In genomic region chr10:123995461-123996131, GRCh38 we compare ENCODE assay signal across 8 cellular contexts.
DNase-seq lines count a peak whose midpoint lies in the region; ATAC-seq and TF ChIP-seq lines count a peak whose summit lies in the region.

No MANE protein-coding gene starts in this region.

- no peaks in the 10 kb centered on the region for H3K9me3 ChIP-seq in MG63

- no peaks in the 10 kb centered on the region for H3K36me3 ChIP-seq in MG63

- peak; percentile 88 for DNase-seq in AG08396 (ENCODE audit: low spot score)
- peak; percentile 97 for DNase-seq in MG63
- peak; percentile 56 for DNase-seq in amniotic epithelial cell (ENCODE audit: low read depth)
- peak; percentile 73 for DNase-seq in hepatic stellate cell (ENCODE audit: low spot score)
- DNase-seq in retinal pigment epithelial cell (ENCODE audit: low read depth): peak; percentile 28

- peaks cover 4% of the 10 kb centered on the region; the same call in 1 of the 2 replicates for H3K27me3 ChIP-seq in MG63

- H3K4me3 ChIP-seq in MG63: peak overlapping the region; percentile 33
- peak overlapping the region; percentile 30 for H3K4me3 ChIP-seq in retinal pigment epithelial cell (ENCODE audit: low read length)

- TF ChIP-seq CTCF in GM12872 (IDR thresholded peaks at IDR 0.05; ENCODE audit: insufficient read depth, low read depth, low read length) (peak; percentile 71), retinal pigment epithelial cell (conservative IDR thresholded peaks at IDR 0.05; ENCODE audit: low read depth, low read length) (peak; percentile 55)

- ATAC-seq in GM21737 (IDR thresholded peaks at IDR 0.05; ENCODE audit: unreplicated experiment) (no peak), GM18858 (IDR thresholded peaks at IDR 0.05; ENCODE audit: unreplicated experiment) (no peak)

Comparison
In these comparisons a context has a peak if more than half of its experiments do, and no peak if none do; other contexts are left out.
1. DNase-seq: peak in every context shown above with its lines; median percentile 97 in MG63; 88 in AG08396; 73 in hepatic stellate cell; 56 in amniotic epithelial cell; 28 in retinal pigment epithelial cell.